1 cellular context compared by ENCODE assay signal in genomic region chr10:97466755-97467154, GRCh38.
TF ChIP-seq lines count a peak whose summit lies in the region.

No MANE protein-coding gene starts in this region.

TF ChIP-seq in GM23338, 12 proteins besides CTCF, POLR2A, EP300 and RAD21 (continued from another document):
- TF ChIP-seq ZNF462 (CRISPR knock-in tag; IDR thresholded peaks at IDR 0.05) (no peak), EZH2 (IDR thresholded peaks at IDR 0.05; ENCODE audit: low read depth, unreplicated experiment) (no peak)
